ENCODE assay signal across 12 cellular contexts in genomic region chr17:77184474-77184873, GRCh38. TPM values are rescaled to one million over a fixed set of nuclear protein-coding genes. Genes with fewer than 3 reads are reported as not detected.
A peak's percentile ranks its signal among the peaks of the same experiment; 100 is the strongest.
DNase-seq lines count a peak whose midpoint lies in the region; TF ChIP-seq lines count a peak whose summit lies in the region.
"Had no signal": no experiment of that assay in that cellular context is flagged by ENCODE, and none has a peak within 500 bp of the region (broad histone marks: within the 10 kb centered on the region; RNA-seq: fewer than 3 reads in every experiment).

No MANE protein-coding gene starts in this region.

- no peaks in the 10 kb centered on the region for H3K27me3 ChIP-seq in mammary epithelial cell (ENCODE audit: insufficient read depth, low read length)
- no peaks in the 10 kb centered on the region for H3K27me3 ChIP-seq in parathyroid adenoma (ENCODE audit: control insufficient read depth, insufficient read depth, low read length)
- H3K27me3 ChIP-seq in transverse colon, result no peaks in the 10 kb centered on the region

- intact Hi-C loops in mammary epithelial cell (cut with micrococcal nuclease) (no loop called here), transverse colon (cut with DNase I; ENCODE audit: low total_unique reads) (no loop called here)

- H3K4me3 ChIP-seq in mammary epithelial cell (replicated peaks in 1 of 3; ENCODE audit: insufficient read depth in 1 of 3, low read depth in 2 of 3, low read length in 3 of 3) (no peak overlapping the region), parathyroid adenoma (ENCODE audit: low read depth, low read length) (no peak overlapping the region), transverse colon (no peak overlapping the region)

- TF ChIP-seq CTCF in mammary epithelial cell (conservative IDR thresholded peaks at IDR 0.05 in 1 of 2, IDR thresholded peaks at IDR 0.05 in 1 of 2; ENCODE audit: extremely low read depth in 1 of 2, insufficient read depth in 1 of 2, low read depth in 1 of 2, low read length in 2 of 2), result no peak
- no peak for TF ChIP-seq CTCF in parathyroid adenoma (IDR thresholded peaks at IDR 0.05)
- TF ChIP-seq CTCF in transverse colon (IDR thresholded peaks at IDR 0.05), result no peak

- H3K9me3 ChIP-seq in mammary epithelial cell (replicated peaks; ENCODE audit: insufficient read depth, low read length) (no peaks in the 10 kb centered on the region), parathyroid adenoma (ENCODE audit: control insufficient read depth, low read length) (no peaks in the 10 kb centered on the region), transverse colon (no peaks in the 10 kb centered on the region)

- TF ChIP-seq EP300 in transverse colon (IDR thresholded peaks at IDR 0.05; ENCODE audit: low read depth), result no peak

- in situ Hi-C loops in mammary epithelial cell (cut with MboI; ENCODE audit: low sequenced_read_pairs in 2 of 2), result no loop called here
- in situ Hi-C loops in transverse colon (cut with MboI; ENCODE audit: low pct_ligation_motif_present in 1 of 4, low pct_unique_long_range_greater_than_20kb in 1 of 4, low sequenced_read_pairs in 3 of 4), result no loop called here

- no peak for TF ChIP-seq POLR2A in transverse colon (IDR thresholded peaks at IDR 0.05)

- H3K4me1 ChIP-seq in mammary epithelial cell (ENCODE audit: insufficient read depth, low read length) (peaks cover 36% of the 10 kb centered on the region), parathyroid adenoma (peaks cover 27% of the 10 kb centered on the region), transverse colon (peaks cover 0 to 21% (median 4%) of the 10 kb centered on the region in 4 donors)

- H3K4me2 ChIP-seq in mammary epithelial cell (ENCODE audit: insufficient read depth, low read depth, low read length), result no peak overlapping the region
- H3K4me2 ChIP-seq in parathyroid adenoma (ENCODE audit: low read length), result no peak overlapping the region

- CTCF ChIA-PET in mammary epithelial cell (lab: Charles Lee; ENCODE audit: low non-redundant PET), result no interaction called here

- no peak overlapping the region for H3K27ac ChIP-seq in mammary epithelial cell (ENCODE audit: insufficient read depth, low read depth, low read length)
- peak overlapping the region; percentile 50 for H3K27ac ChIP-seq in parathyroid adenoma
- no peak overlapping the region for H3K27ac ChIP-seq in transverse colon

- dilution Hi-C loops in mammary epithelial cell (cut with HindIII; ENCODE audit: low sequenced_read_pairs), result no loop called here

- H2AFZ ChIP-seq in mammary epithelial cell (ENCODE audit: low read depth, low read length) (no peak overlapping the region), parathyroid adenoma (no peak overlapping the region)

- no TSS peak for BruUV-seq in mammary epithelial cell (replicated peaks; lab: Mats Ljungman, UMichigan)

- DNase-seq in AG20443 (ENCODE audit: low spot score), result peak; percentile 71
- peak; percentile 60 for DNase-seq in LHCN-M2 (ENCODE audit: low read depth)
- DNase-seq in mammary epithelial cell, result peak; percentile 39
- no peak for DNase-seq in cerebellar nuclear complex (lab: John Stamatoyannopoulos, UW)
- no peak for DNase-seq in NCI-H82 (lab: John Stamatoyannopoulos, UW)
- DNase-seq in transverse colon, result no peak
- no peak for DNase-seq in activated gamma-delta T cell treated with Interleukin-2 at 50 U/mL for 16 hours
- DNase-seq: activated CD8-positive, alpha-beta T cell treated with anti-CD3 and anti-CD28 coated beads for 36 hours; left ventricle myocardium superior; NCI-H1694 treated with DMSO at 0.1 percent for 48 hours; NCI-H524 treated with DMSO at 0.1 percent for 48 hours had no signal

- H3K36me3 ChIP-seq in mammary epithelial cell (ENCODE audit: insufficient read depth, low read length) (peaks cover 3% of the 10 kb centered on the region), parathyroid adenoma (ENCODE audit: control insufficient read depth, insufficient read depth, low read length) (no peaks in the 10 kb centered on the region), transverse colon (no peaks in the 10 kb centered on the region)

- H4K20me1 ChIP-seq in mammary epithelial cell (ENCODE audit: insufficient read depth, low read length), result no peaks in the 10 kb centered on the region

- 40% methylated on average over 2 of the region's 4 CpGs for WGBS in mammary epithelial cell (ENCODE audit: low coverage, missing lambda C conversion rate)
- WGBS in transverse colon (ENCODE audit: low coverage in 1 of 2), 2 donors, result 75% methylated on average over 4 of the region's 4 CpGs; no CpG with 5 or more reads in 1 of the 2 donors

- H3K79me2 ChIP-seq in mammary epithelial cell (ENCODE audit: insufficient read depth, low read length) (peaks cover 98% of the 10 kb centered on the region), parathyroid adenoma (peaks cover 42% of the 10 kb centered on the region)

- no peak overlapping the region for H3K9ac ChIP-seq in mammary epithelial cell (ENCODE audit: insufficient read depth, low read length)
- H3K9ac ChIP-seq in parathyroid adenoma, result no peak overlapping the region

RNA-seq across cellular contexts. Expression of gene SEC14L1, which starts 43.7 kb away (rescaled TPM):
- total RNA-seq in LHCN-M2 (2014; rRNA removed) (23.1 and 27.0 TPM in 2 replicates), mammary epithelial cell (10 to 100 TPM; 66.0 to 67.6 TPM), transverse colon (10 to 100 TPM; 16.8 to 34.6 (median 23.8) TPM)
- 56.1 TPM for polyA plus RNA-seq in LHCN-M2 (2012)
- 34.8 TPM for polyA plus RNA-seq in mammary epithelial cell
- 53.9 TPM for polyA minus RNA-seq in mammary epithelial cell

Comparison
In these comparisons a context has a peak if more than half of its experiments do, and no peak if none do; other contexts are left out.
1. DNase-seq: peak in AG20443 (single experiment), LHCN-M2 (single experiment) and mammary epithelial cell (single experiment); none in cerebellar nuclear complex (0 of 2), NCI-H82 (single experiment), transverse colon (single experiment) and activated gamma-delta T cell treated with Interleukin-2 at 50 U/mL for 16 hours (single experiment).